12 cellular contexts compared by ENCODE assay signal in genomic region chr12:51242150-51242549, GRCh38. TPM values are rescaled to one million over a fixed set of nuclear protein-coding genes. Genes with fewer than 3 reads are reported as not detected.
DNase-seq lines count a peak whose midpoint lies in the region; ATAC-seq and TF ChIP-seq lines count a peak whose summit lies in the region.
"Had no signal": no experiment of that assay in that cellular context is flagged by ENCODE, and none has a peak within 500 bp of the region (broad histone marks: within the 10 kb centered on the region; RNA-seq: fewer than 3 reads in every experiment).

No MANE protein-coding gene starts in this region.

- TF ChIP-seq CTCF in CD14-positive monocyte (IDR thresholded peaks at IDR 0.05) (no peak), GM23338 (conservative IDR thresholded peaks at IDR 0.05; ENCODE audit: low read depth in 2 of 2) (no peak)

- peaks cover 34% of the 10 kb centered on the region for H3K36me3 ChIP-seq in GM23338 (ENCODE audit: insufficient read depth)

- H3K4me2 ChIP-seq in GM23338, result no peak overlapping the region
- H3K4me2 ChIP-seq: BLaER1 had no signal

- H3K4me1 ChIP-seq in GM23338 (ENCODE audit: insufficient read depth), result peaks cover 17% of the 10 kb centered on the region

- POLR2A ChIA-PET in activated CD8-positive, alpha-beta T cell treated with anti-CD3 and anti-CD28 coated beads, Interleukin-2, amount 10 ng/mL, durations not matched to agents 7 days and 5 days (lab: Charles Lee), result interaction anchor here (0.6 to 1.2 kb wide), 2 partner anchors 11 to 21 kb away, joined by 3 to 4 read pairs; no protein-coding TSS in a partner anchor

- H3K9me3 Mint-ChIP-seq in CD14-positive monocyte, result peaks cover 0 to 3% (median 0%) of the 10 kb centered on the region in 7 donors
- H3K9me3 Mint-ChIP-seq in IgD-negative memory B cell, result no peaks in the 10 kb centered on the region
- H3K9me3 Mint-ChIP-seq in activated CD8-positive, alpha-beta T cell treated with anti-CD3 and anti-CD28 coated beads, Interleukin-2, amount 10 ng/mL, durations not matched to agents 7 days and 5 days (ENCODE audit: insufficient read depth), result no peaks in the 10 kb centered on the region
- H3K9me3 Mint-ChIP-seq in immature natural killer cell, result no peaks in the 10 kb centered on the region
- no peaks in the 10 kb centered on the region for H3K9me3 Mint-ChIP-seq in GM23338

- intact Hi-C loops in CD14-positive monocyte (cut with micrococcal nuclease) (loop anchor here in 1 of 2 donors (10.0 kb wide), 3 partner anchors 67 to 197 kb away; partner anchors contain the start of genes CSRNP2, LETMD1 and TFCP2), posterior cingulate gyrus (cut with DNase I) (no loop called here)

- H3K4me3 ChIP-seq in GM23338, result no peak overlapping the region
- H3K4me3 ChIP-seq: BLaER1, MG63 had no signal

- H3K9me2 ChIP-seq in GM23338 (ENCODE audit: insufficient read depth), result no peaks in the 10 kb centered on the region

- H3K27ac Mint-ChIP-seq in CD14-positive monocyte (peak overlapping the region; percentile 92 to 99 (median 97)), IgD-negative memory B cell (peak overlapping the region; percentile 6 to 83 (median 73)), immature natural killer cell (peak overlapping the region in 4 of 6 donors; percentile 41 to 100 (median 54)), GM23338 (no peak overlapping the region)
- peak overlapping the region; percentile 71 for H3K27ac Mint-ChIP-seq in activated CD8-positive, alpha-beta T cell treated with anti-CD3 and anti-CD28 coated beads, Interleukin-2, amount 10 ng/mL, durations not matched to agents 7 days and 5 days

- no peak overlapping the region for H2AFZ ChIP-seq in GM23338

- H3K4me1 Mint-ChIP-seq in CD14-positive monocyte (peaks cover 74% of the 10 kb centered on the region), IgD-negative memory B cell (peaks cover 39 to 47% (median 45%) of the 10 kb centered on the region in 3 donors), immature natural killer cell (peaks cover 56 to 78% of the 10 kb centered on the region in 2 donors), GM23338 (peaks cover 26% of the 10 kb centered on the region)
- peaks cover 63% of the 10 kb centered on the region for H3K4me1 Mint-ChIP-seq in activated CD8-positive, alpha-beta T cell treated with anti-CD3 and anti-CD28 coated beads, Interleukin-2, amount 10 ng/mL, durations not matched to agents 7 days and 5 days (ENCODE audit: low read depth)

- H3K36me3 Mint-ChIP-seq in CD14-positive monocyte (peaks cover 41 to 58% of the 10 kb centered on the region in 2 donors), IgD-negative memory B cell (peaks cover 6% of the 10 kb centered on the region), immature natural killer cell (peaks cover 4 to 29% (median 21%) of the 10 kb centered on the region in 3 donors), GM23338 (ENCODE audit: low read depth) (peaks cover 50% of the 10 kb centered on the region)
- peaks cover 65% of the 10 kb centered on the region for H3K36me3 Mint-ChIP-seq in activated CD8-positive, alpha-beta T cell treated with anti-CD3 and anti-CD28 coated beads, Interleukin-2, amount 10 ng/mL, durations not matched to agents 7 days and 5 days (ENCODE audit: low read depth)

- ATAC-seq in activated CD8-positive, alpha-beta T cell treated with anti-CD3 and anti-CD28 coated beads, Interleukin-2, amount 10 ng/mL, durations not matched to agents 7 days and 5 days, result no peak
- no peak for ATAC-seq in GM19023 (IDR thresholded peaks at IDR 0.05; ENCODE audit: unreplicated experiment)
- ATAC-seq in GM23338, result no peak
- ATAC-seq: SK-N-SH treated with all-trans-retinoic acid at 6 μM for 48 hours had no signal

- H3F3A ChIP-seq in GM23338 (replicated peaks; ENCODE audit: low read depth), result peaks cover 20% of the 10 kb centered on the region; the same call in 1 of the 2 replicates

- peaks cover 23% of the 10 kb centered on the region for H3K79me2 ChIP-seq in GM23338 (replicated peaks; ENCODE audit: insufficient read depth)

- DNase-seq in CD14-positive monocyte (ENCODE audit: low spot score), result peak; percentile 78
- DNase-seq in activated CD8-positive, alpha-beta T cell treated with anti-CD3 and anti-CD28 coated beads, Interleukin-2, amount 10 ng/mL, durations not matched to agents 7 days and 5 days, result no peak
- DNase-seq in immature natural killer cell, result no peak
- DNase-seq in posterior cingulate gyrus, result no peak
- no peak for DNase-seq in GM23338 (ENCODE audit: low spot score)
- no peak for DNase-seq in RPMI8226
- DNase-seq: MG63, NCI-H2171 treated with DMSO at 0.1 percent for 48 hours had no signal

- H3K4me3 Mint-ChIP-seq in CD14-positive monocyte (peak overlapping the region; percentile 49 to 77), IgD-negative memory B cell (peak overlapping the region in 3 of 4 donors; percentile 38 to 55 (median 49)), immature natural killer cell (peak overlapping the region in 4 of 5 donors; percentile 8 to 46 (median 25)), GM23338 (no peak overlapping the region)
- no peak overlapping the region for H3K4me3 Mint-ChIP-seq in activated CD8-positive, alpha-beta T cell treated with anti-CD3 and anti-CD28 coated beads, Interleukin-2, amount 10 ng/mL, durations not matched to agents 7 days and 5 days

- no peaks in the 10 kb centered on the region; the same call in 1 of the 2 replicates for H4K20me1 ChIP-seq in GM23338 (replicated peaks; ENCODE audit: insufficient read depth)

- CTCF ChIA-PET in activated CD8-positive, alpha-beta T cell treated with anti-CD3 and anti-CD28 coated beads, Interleukin-2, amount 10 ng/mL, durations not matched to agents 7 days and 5 days (lab: Charles Lee), result interaction anchor here (0.8 to 1.0 kb wide), 3 partner anchors 10 to 28 kb away, joined by 3 to 8 read pairs (median 3); partner anchors contain the start of gene SMAGP

- H3K27me3 Mint-ChIP-seq in CD14-positive monocyte (ENCODE audit: low read depth in 3 of 3) (peaks cover 0 to 4% (median 0%) of the 10 kb centered on the region in 3 donors), IgD-negative memory B cell (no peaks in the 10 kb centered on the region), immature natural killer cell (ENCODE audit: low read depth in 3 of 3) (peaks cover 12 to 23% (median 16%) of the 10 kb centered on the region in 3 donors), GM23338 (ENCODE audit: insufficient read depth, low read depth, poor library complexity) (peaks cover 16% of the 10 kb centered on the region)
- no peaks in the 10 kb centered on the region for H3K27me3 Mint-ChIP-seq in activated CD8-positive, alpha-beta T cell treated with anti-CD3 and anti-CD28 coated beads, Interleukin-2, amount 10 ng/mL, durations not matched to agents 7 days and 5 days (ENCODE audit: low read depth)

- no peaks in the 10 kb centered on the region for H3K27me3 ChIP-seq in GM23338 (ENCODE audit: insufficient read depth)
- H3K27me3 ChIP-seq: BLaER1, MG63 had no signal

- H3K27ac ChIP-seq in GM23338 (ENCODE audit: low read depth), result no peak overlapping the region
- H3K27ac ChIP-seq: BLaER1 had no signal

TF ChIP-seq in GM23338, 12 proteins besides CTCF, POLR2A, EP300 and RAD21 (continues in another document):
- no peak for TF ChIP-seq JUNB (IDR thresholded peaks at IDR 0.05; ENCODE audit: unreplicated experiment)
- TF ChIP-seq, protein P1, sequence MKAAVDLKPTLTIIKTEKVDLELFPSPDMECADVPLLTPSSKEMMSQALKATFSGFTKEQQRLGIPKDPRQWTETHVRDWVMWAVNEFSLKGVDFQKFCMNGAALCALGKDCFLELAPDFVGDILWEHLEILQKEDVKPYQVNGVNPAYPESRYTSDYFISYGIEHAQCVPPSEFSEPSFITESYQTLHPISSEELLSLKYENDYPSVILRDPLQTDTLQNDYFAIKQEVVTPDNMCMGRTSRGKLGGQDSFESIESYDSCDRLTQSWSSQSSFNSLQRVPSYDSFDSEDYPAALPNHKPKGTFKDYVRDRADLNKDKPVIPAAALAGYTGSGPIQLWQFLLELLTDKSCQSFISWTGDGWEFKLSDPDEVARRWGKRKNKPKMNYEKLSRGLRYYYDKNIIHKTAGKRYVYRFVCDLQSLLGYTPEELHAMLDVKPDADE (IDR thresholded peaks at IDR 0.05), result no peak
- TF ChIP-seq EZH2phosphoT487 (IDR thresholded peaks at IDR 0.05; ENCODE audit: unreplicated experiment), result no peak

RNA-seq across cellular contexts. Expression of gene DAZAP2, which starts 3.5 kb away (rescaled TPM):
- polyA plus RNA-seq in CD14-positive monocyte (1,000 to 10,000 TPM; 1,697 to 2,004 TPM), IgD-negative memory B cell (1,104 TPM), immature natural killer cell (1,000 to 10,000 TPM; 1,137 to 2,830 (median 1,368) TPM), GM23338 (2016; fragmentation: Nextera tagmentation; extraction: Ambion mirVana) (30.2 and 35.8 TPM in 2 replicates)
- total RNA-seq in activated CD8-positive, alpha-beta T cell treated with anti-CD3 and anti-CD28 coated beads, Interleukin-2, amount 10 ng/mL, durations not matched to agents 7 days and 5 days, result 100 to 1,000 TPM; 186 TPM
- total RNA-seq in GM23338 (2014; rRNA removed; shearing (Covaris generic)), result 21.1 and 39.9 TPM in 2 replicates

RNA-seq across cellular contexts. Expression of gene POU6F1, which starts 24.3 kb away (rescaled TPM):
- polyA plus RNA-seq in CD14-positive monocyte, result under 1 TPM in 1 of 2 donors, not detected in 1; 0.65 TPM
- 3.2 TPM for polyA plus RNA-seq in IgD-negative memory B cell
- 1 to 10 TPM; 1.3 to 2.2 TPM for total RNA-seq in activated CD8-positive, alpha-beta T cell treated with anti-CD3 and anti-CD28 coated beads, Interleukin-2, amount 10 ng/mL, durations not matched to agents 7 days and 5 days
- 1 to 10 TPM in 1 of 3 donors, under 1 TPM in 2; 0.78 to 1.8 (median 0.86) TPM for polyA plus RNA-seq in immature natural killer cell
- 2.6 and 3.0 TPM in 2 replicates for total RNA-seq in GM23338 (2014; rRNA removed; shearing (Covaris generic))
- polyA plus RNA-seq in GM23338 (2016; fragmentation: Nextera tagmentation; extraction: Ambion mirVana), result 3.9 and 4.0 TPM in 2 replicates

RNA-seq across cellular contexts. Expression of gene SMAGP, which starts 28.1 kb away (rescaled TPM):
- polyA plus RNA-seq in CD14-positive monocyte (1 to 10 TPM; 3.0 to 6.6 TPM), IgD-negative memory B cell (82.1 TPM), immature natural killer cell (10 to 100 TPM; 26.7 to 41.9 (median 34.6) TPM), GM23338 (2016; fragmentation: Nextera tagmentation; extraction: Ambion mirVana) (3.9 and 4.7 TPM in 2 replicates)
- total RNA-seq in activated CD8-positive, alpha-beta T cell treated with anti-CD3 and anti-CD28 coated beads, Interleukin-2, amount 10 ng/mL, durations not matched to agents 7 days and 5 days, result 1 to 10 TPM; 4.3 to 4.7 TPM
- 7.1 and 8.2 TPM in 2 replicates for total RNA-seq in GM23338 (2014; rRNA removed; shearing (Covaris generic))

Comparison
In these comparisons a context has a peak if more than half of its experiments do, and no peak if none do; other contexts are left out.
1. H3K4me3 Mint-ChIP-seq: peak in CD14-positive monocyte (2 of 2), IgD-negative memory B cell (3 of 4) and immature natural killer cell (4 of 5); none in activated CD8-positive, alpha-beta T cell treated with anti-CD3 and anti-CD28 coated beads, Interleukin-2, amount 10 ng/mL, durations not matched to agents 7 days and 5 days (single experiment) and GM23338 (single experiment).
2. RNA of gene DAZAP2, which starts 3.5 kb away (polyA plus RNA-seq): 1,697 to 2,004 TPM in CD14-positive monocyte, 1,137 to 2,830 TPM in immature natural killer cell and 1,104 TPM in IgD-negative memory B cell (single experiment); 30.2 to 35.8 TPM in GM23338; every median in the first group is over 10 times any median in the second.